ENCODE assay signal across 1 cellular context in the genomic region with DNA sequence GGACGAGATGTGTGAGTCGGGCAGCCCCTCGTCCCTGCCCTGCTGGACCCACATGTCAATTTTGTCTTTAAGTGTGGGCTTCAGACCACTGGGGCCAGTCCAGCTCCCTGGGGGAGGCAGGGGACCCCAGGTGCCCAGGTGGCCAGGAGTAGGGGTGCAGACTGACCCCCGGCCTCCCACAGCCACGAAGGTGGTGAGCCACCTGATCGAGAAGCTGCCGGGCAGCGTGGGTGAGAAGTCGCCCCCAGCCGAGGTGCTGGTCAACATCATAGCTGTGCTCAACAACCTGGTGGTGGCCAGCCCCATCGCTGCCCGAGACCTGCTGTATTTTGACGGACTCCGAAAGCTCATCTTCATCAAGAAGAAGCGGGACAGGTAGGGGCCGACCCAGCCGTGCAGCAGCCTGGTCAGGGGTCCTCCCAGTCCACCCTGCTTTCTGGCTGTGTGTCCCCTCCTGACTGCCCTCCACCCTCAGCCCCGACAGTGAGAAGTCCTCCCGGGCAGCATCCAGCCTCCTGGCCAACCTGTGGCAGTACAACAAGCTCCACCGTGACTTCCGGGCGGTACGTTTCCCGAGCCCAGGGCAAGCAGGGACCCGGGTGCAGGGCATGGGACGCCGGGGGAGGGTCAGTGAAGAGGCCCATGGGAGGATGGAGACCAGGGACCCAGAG.
TF ChIP-seq lines count a peak whose summit lies in the region.

No MANE protein-coding gene starts in this region.

TF ChIP-seq in IMR-90, 13 proteins besides CTCF, POLR2A, EP300 and RAD21:
- TF ChIP-seq BHLHE40 (IDR thresholded peaks at IDR 0.05; ENCODE audit: low read depth, low read length) (no peak), SMC3 (IDR thresholded peaks at IDR 0.05; ENCODE audit: low read depth, low read length) (no peak), CHD1 (IDR thresholded peaks at IDR 0.05; ENCODE audit: low read depth, low read length) (no peak), CEBPB (IDR thresholded peaks at IDR 0.05; ENCODE audit: low read depth, low read length) (no peak), MAZ (IDR thresholded peaks at IDR 0.05; ENCODE audit: borderline replicate concordance, low read depth, low read length) (no peak), RFX5 (IDR thresholded peaks at IDR 0.05; ENCODE audit: low read depth, low read length) (no peak), RCOR1 (IDR thresholded peaks at IDR 0.05; ENCODE audit: insufficient replicate concordance, low read length) (no peak), FOS (IDR thresholded peaks at IDR 0.05; ENCODE audit: low read depth, low read length) (no peak), MAFK (IDR thresholded peaks at IDR 0.05; ENCODE audit: low read depth, low read length) (no peak)
- TF ChIP-seq, protein P1, sequence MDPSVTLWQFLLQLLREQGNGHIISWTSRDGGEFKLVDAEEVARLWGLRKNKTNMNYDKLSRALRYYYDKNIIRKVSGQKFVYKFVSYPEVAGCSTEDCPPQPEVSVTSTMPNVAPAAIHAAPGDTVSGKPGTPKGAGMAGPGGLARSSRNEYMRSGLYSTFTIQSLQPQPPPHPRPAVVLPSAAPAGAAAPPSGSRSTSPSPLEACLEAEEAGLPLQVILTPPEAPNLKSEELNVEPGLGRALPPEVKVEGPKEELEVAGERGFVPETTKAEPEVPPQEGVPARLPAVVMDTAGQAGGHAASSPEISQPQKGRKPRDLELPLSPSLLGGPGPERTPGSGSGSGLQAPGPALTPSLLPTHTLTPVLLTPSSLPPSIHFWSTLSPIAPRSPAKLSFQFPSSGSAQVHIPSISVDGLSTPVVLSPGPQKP (IDR thresholded peaks at IDR 0.05; ENCODE audit: borderline replicate concordance, low read depth, low read length): no peak
